In genomic region chr19:37855098-37855497, GRCh38 we compare ENCODE assay signal across 10 cellular contexts. TPM values are rescaled to one million over a fixed set of nuclear protein-coding genes. Genes with fewer than 3 reads are reported as not detected.
DNase-seq lines count a peak whose midpoint lies in the region; ATAC-seq and TF ChIP-seq lines count a peak whose summit lies in the region.
"Had no signal": no experiment of that assay in that cellular context is flagged by ENCODE, and none has a peak within 500 bp of the region (broad histone marks: within the 10 kb centered on the region; RNA-seq: fewer than 3 reads in every experiment).

No MANE protein-coding gene starts in this region.

- H3K9ac ChIP-seq in NT2/D1 (ENCODE audit: insufficient read length, low read depth) (no peak overlapping the region), neural progenitor cell (no peak overlapping the region)

- H3K4me1 ChIP-seq in NT2/D1 (ENCODE audit: insufficient read depth, insufficient read length) (no peaks in the 10 kb centered on the region), neural progenitor cell (no peaks in the 10 kb centered on the region)

- H3F3A ChIP-seq in neural progenitor cell (ENCODE audit: low read depth), result no peaks in the 10 kb centered on the region

- ATAC-seq in GM19397 (IDR thresholded peaks at IDR 0.05; ENCODE audit: unreplicated experiment), result no peak
- ATAC-seq in HG02798 (IDR thresholded peaks at IDR 0.05; ENCODE audit: poor library complexity, unreplicated experiment), result no peak

- no peaks in the 10 kb centered on the region for H3K36me3 ChIP-seq in NT2/D1 (ENCODE audit: insufficient read depth, insufficient read length, low read length)
- H3K36me3 ChIP-seq in neural progenitor cell, result no peaks in the 10 kb centered on the region
- no peaks in the 10 kb centered on the region for H3K36me3 ChIP-seq in MG63

- H3K27me3 Mint-ChIP-seq in neural progenitor cell (ENCODE audit: insufficient read depth, low read depth), result peaks cover 5% of the 10 kb centered on the region

- H3K9me3 ChIP-seq in NT2/D1 (ENCODE audit: insufficient read depth, low read length), result peaks cover 8% of the 10 kb centered on the region; the same call in 1 of the 2 replicates
- H3K9me3 ChIP-seq in neural progenitor cell (ENCODE audit: low read depth), result no peaks in the 10 kb centered on the region
- no peaks in the 10 kb centered on the region; the same call in none of the 2 replicates for H3K9me3 ChIP-seq in MG63

- no peak overlapping the region for H2AFZ ChIP-seq in neural progenitor cell (replicated peaks)
- H2AFZ ChIP-seq: hepatocyte had no signal

- H3K27me3 ChIP-seq in NT2/D1 (ENCODE audit: insufficient read depth, insufficient read length) (peaks cover 6% of the 10 kb centered on the region), neural progenitor cell (no peaks in the 10 kb centered on the region), MG63 (no peaks in the 10 kb centered on the region)
- H3K27me3 ChIP-seq: hepatocyte had no signal

- H3K4me2 ChIP-seq in neural progenitor cell, result no peak overlapping the region
- H3K4me2 ChIP-seq: hepatocyte had no signal

- no peak overlapping the region for H3K27ac ChIP-seq in neural progenitor cell
- H3K27ac ChIP-seq: hepatocyte had no signal

- peak; percentile 99 for DNase-seq in DMS53 (lab: John Stamatoyannopoulos, UW)
- DNase-seq in NT2/D1 (ENCODE audit: low read depth, low spot score), result peak; percentile 55
- peak; percentile 31 for DNase-seq in fibroblast of pulmonary artery (ENCODE audit: low read depth)
- no peak for DNase-seq in skeletal muscle cell (ENCODE audit: low read depth)
- no peak for DNase-seq in neural progenitor cell (ENCODE audit: low spot score)
- DNase-seq in MG63, result no peak
- DNase-seq: NCI-H446 had no signal

- H3K36me3 Mint-ChIP-seq in neural progenitor cell, result no peaks in the 10 kb centered on the region

- TF ChIP-seq CTCF in fibroblast of pulmonary artery (IDR thresholded peaks at IDR 0.05; ENCODE audit: low read length, missing control alignments) (no peak), neural progenitor cell (IDR thresholded peaks at IDR 0.05) (no peak)

- no peak overlapping the region for H3K27ac Mint-ChIP-seq in neural progenitor cell

- H3K4me3 ChIP-seq in NT2/D1 (ENCODE audit: insufficient read length, low read depth) (no peak overlapping the region), fibroblast of pulmonary artery (replicated peaks; ENCODE audit: low read depth, low read length) (no peak overlapping the region), skeletal muscle cell (ENCODE audit: low read depth, low read length) (peak overlapping the region; percentile 20), neural progenitor cell (no peak overlapping the region), MG63 (no peak overlapping the region)
- H3K4me3 ChIP-seq: hepatocyte had no signal

- no peaks in the 10 kb centered on the region for H3K4me1 Mint-ChIP-seq in neural progenitor cell

- no peak overlapping the region for H3K4me3 Mint-ChIP-seq in neural progenitor cell

- no peaks in the 10 kb centered on the region for H3K79me2 ChIP-seq in neural progenitor cell (ENCODE audit: low read depth)
- H3K79me2 ChIP-seq: hepatocyte had no signal

- H3K9me3 Mint-ChIP-seq in neural progenitor cell, result peaks cover 10% of the 10 kb centered on the region

- H4K20me1 ChIP-seq in neural progenitor cell (ENCODE audit: low read depth), result no peaks in the 10 kb centered on the region

RNA-seq across cellular contexts. Expression of gene WDR87, which starts 51.3 kb away (rescaled TPM):
- not detected in 2 replicates for total RNA-seq in neural progenitor cell (ENCODE audit: low replicate concordance)
- total RNA-seq in MG63 (2014; rRNA removed; shearing (Covaris generic); ENCODE audit: low replicate concordance), result not detected in 2 replicates
- total RNA-seq: hepatocyte had no signal

RNA-seq across cellular contexts. Expression of gene SIPA1L3, which starts 51.9 kb away (rescaled TPM):
- total RNA-seq in neural progenitor cell (ENCODE audit: low replicate concordance), result 19.2 and 27.0 TPM in 2 replicates
- 13.8 and 18.0 TPM in 2 replicates for total RNA-seq in MG63 (2014; rRNA removed; shearing (Covaris generic); ENCODE audit: low replicate concordance)

Comparison
In these comparisons a context has a peak if more than half of its experiments do, and no peak if none do; other contexts are left out.
1. DNase-seq: peak in DMS53 (single experiment), NT2/D1 (single experiment) and fibroblast of pulmonary artery (single experiment); none in skeletal muscle cell (single experiment), neural progenitor cell (single experiment) and MG63 (single experiment).